23 cellular contexts compared by ENCODE assay signal in the genomic region with DNA sequence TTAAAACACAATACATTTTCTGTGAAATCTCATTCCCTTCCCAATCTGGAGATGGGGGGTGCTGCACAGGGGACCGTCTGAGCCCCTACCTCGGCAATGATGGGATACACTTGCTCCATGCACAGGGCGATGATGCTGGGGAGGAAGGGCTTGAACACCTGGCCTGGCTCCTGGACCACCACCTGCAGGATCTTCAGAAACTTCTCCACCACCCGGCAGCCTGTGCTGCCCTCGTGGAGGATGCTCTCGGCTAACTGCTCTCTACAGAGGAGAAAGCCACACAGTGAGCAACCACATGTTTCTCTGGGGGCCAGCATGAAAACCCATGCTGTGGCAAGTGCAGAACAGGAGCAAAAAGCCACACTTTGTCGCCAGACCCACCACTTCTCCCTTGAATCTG. TPM values are rescaled to one million over a fixed set of nuclear protein-coding genes. Genes with fewer than 3 reads are reported as not detected.
DNase-seq lines count a peak whose midpoint lies in the region; ATAC-seq and TF ChIP-seq lines count a peak whose summit lies in the region.
"Had no signal": no experiment of that assay in that cellular context is flagged by ENCODE, and none has a peak within 500 bp of the region (broad histone marks: within the 10 kb centered on the region; RNA-seq: fewer than 3 reads in every experiment).

No MANE protein-coding gene starts in this region.

- H3K9me3 Mint-ChIP-seq in natural killer cell treated with Interleukin-12 subunit alpha and Interleukin-12 subunit beta and Interleukin-15 and Interleukin-18, amount 100 ng/mL, for 72 hours = no peaks in the 10 kb centered on the region
- H3K9me3 Mint-ChIP-seq in natural killer cell (no peaks in the 10 kb centered on the region), endodermal cell (no peaks in the 10 kb centered on the region)
- H3K9me3 Mint-ChIP-seq: CD4-positive, alpha-beta memory T cell had no signal

- peaks cover 14 to 20% of the 10 kb centered on the region in 2 donors for H3K4me1 Mint-ChIP-seq in natural killer cell treated with Interleukin-12 subunit alpha and Interleukin-12 subunit beta and Interleukin-15 and Interleukin-18, amount 100 ng/mL, for 72 hours (ENCODE audit: low read depth in 2 of 2)
- H3K4me1 Mint-ChIP-seq in natural killer cell = peaks cover 18% of the 10 kb centered on the region in 2 donors
- H3K4me1 Mint-ChIP-seq in endodermal cell = no peaks in the 10 kb centered on the region

- H3K9ac ChIP-seq in endodermal cell (ENCODE audit: extremely low read depth, low read length, poor library complexity, severe bottlenecking) = no peak overlapping the region
- H3K9ac ChIP-seq: BLaER1 treated with 17β-estradiol and CSF1 and Interleukin-3, amounts not matched to agents 10 nM and 100 nM had no signal

- no peaks in the 10 kb centered on the region for H3K27me3 ChIP-seq in endodermal cell (ENCODE audit: control insufficient read depth, insufficient read depth, low read length, poor library complexity, severe bottlenecking)
- H3K27me3 ChIP-seq in osteoblast (ENCODE audit: insufficient read depth, low read length) = no peaks in the 10 kb centered on the region
- H3K27me3 ChIP-seq in tibial nerve = no peaks in the 10 kb centered on the region
- H3K27me3 ChIP-seq: BLaER1 treated with 17β-estradiol and CSF1 and Interleukin-3, amounts not matched to agents 10 nM and 100 nM had no signal

- H3K9me3 ChIP-seq in endodermal cell (ENCODE audit: control insufficient read depth, low read length) = no peaks in the 10 kb centered on the region
- no peaks in the 10 kb centered on the region for H3K9me3 ChIP-seq in osteoblast (ENCODE audit: low read depth, low read length)
- H3K9me3 ChIP-seq in tibial nerve = no peaks in the 10 kb centered on the region
- H3K9me3 ChIP-seq: A549; BLaER1 treated with 17β-estradiol and CSF1 and Interleukin-3, amounts not matched to agents 10 nM and 100 nM had no signal

- no peak for TF ChIP-seq CTCF in natural killer cell (IDR thresholded peaks at IDR 0.05)
- TF ChIP-seq CTCF in endodermal cell (conservative IDR thresholded peaks at IDR 0.05) = no peak
- no peak for TF ChIP-seq CTCF in osteoblast (IDR thresholded peaks at IDR 0.05; ENCODE audit: extremely low read depth, low read depth, low read length)
- TF ChIP-seq CTCF in tibial nerve (IDR thresholded peaks at IDR 0.05) = no peak
- no peak for TF ChIP-seq CTCF in GM13976 (IDR thresholded peaks at IDR 0.05; ENCODE audit: borderline replicate concordance, control extremely low read depth, extremely low read depth, insufficient read depth, missing control alignments)

- H3K27ac Mint-ChIP-seq in natural killer cell treated with Interleukin-12 subunit alpha and Interleukin-12 subunit beta and Interleukin-15 and Interleukin-18, amount 100 ng/mL, for 72 hours = peak overlapping the region in 1 of 2 donors; percentile 27
- peak overlapping the region in 1 of 2 donors; percentile 45 for H3K27ac Mint-ChIP-seq in natural killer cell
- no peak overlapping the region for H3K27ac Mint-ChIP-seq in endodermal cell

- H3K79me2 ChIP-seq in osteoblast (ENCODE audit: insufficient read depth, low read length) = peaks cover 28% of the 10 kb centered on the region

- H3K27ac ChIP-seq in endodermal cell (ENCODE audit: low read depth, low read length) (no peak overlapping the region), osteoblast (ENCODE audit: low read depth, low read length) (no peak overlapping the region), tibial nerve (no peak overlapping the region)
- H3K27ac ChIP-seq: A549; BLaER1 treated with 17β-estradiol and CSF1 and Interleukin-3, amounts not matched to agents 10 nM and 100 nM; RWPE1 had no signal

- in situ Hi-C loops in GM13976 (cut with MboI; ENCODE audit: low sequenced_read_pairs, unreplicated experiment) = no loop called here

- H4K20me1 ChIP-seq in osteoblast (ENCODE audit: insufficient read depth, low read length) = peaks cover 26% of the 10 kb centered on the region

- H3K36me3 ChIP-seq in endodermal cell (ENCODE audit: control insufficient read depth, insufficient read depth, low read length) (peaks cover 73% of the 10 kb centered on the region), osteoblast (ENCODE audit: insufficient read depth, low read length) (peaks cover 94% of the 10 kb centered on the region), tibial nerve (peaks cover 0 to 94% (median 34%) of the 10 kb centered on the region in 3 donors)

- H3K4me1 ChIP-seq in endodermal cell (ENCODE audit: control insufficient read depth, insufficient read depth, low read length) (no peaks in the 10 kb centered on the region), osteoblast (ENCODE audit: insufficient read depth, low read length) (no peaks in the 10 kb centered on the region), tibial nerve (peaks cover 0 to 13% (median 0%) of the 10 kb centered on the region in 4 donors)
- H3K4me1 ChIP-seq: A549 had no signal

- no peak for ATAC-seq in natural killer cell treated with Interleukin-12 subunit alpha and Interleukin-12 subunit beta and Interleukin-15 and Interleukin-18, amount 100 ng/mL, for 72 hours
- ATAC-seq in natural killer cell = no peak
- no peak for ATAC-seq in GM21390 (IDR thresholded peaks at IDR 0.05; ENCODE audit: unreplicated experiment)
- ATAC-seq: A549, HCT116 had no signal

- intact Hi-C loops in natural killer cell (cut with micrococcal nuclease) = no loop called here

- no peak for TF ChIP-seq EP300 in tibial nerve (IDR thresholded peaks at IDR 0.05)

- H3K27me3 Mint-ChIP-seq in natural killer cell treated with Interleukin-12 subunit alpha and Interleukin-12 subunit beta and Interleukin-15 and Interleukin-18, amount 100 ng/mL, for 72 hours = no peaks in the 10 kb centered on the region
- H3K27me3 Mint-ChIP-seq in natural killer cell (ENCODE audit: low read depth in 2 of 2) = no peaks in the 10 kb centered on the region
- H3K27me3 Mint-ChIP-seq in endodermal cell (ENCODE audit: insufficient read depth) = no peaks in the 10 kb centered on the region
- H3K27me3 Mint-ChIP-seq: CD4-positive, alpha-beta memory T cell had no signal

- no peak overlapping the region for H3K4me3 ChIP-seq in endodermal cell (ENCODE audit: low read length)
- no peak overlapping the region for H3K4me3 ChIP-seq in osteoblast (ENCODE audit: insufficient read depth, low read length)
- H3K4me3 ChIP-seq in tibial nerve = no peak overlapping the region
- H3K4me3 ChIP-seq: A549; BLaER1 treated with 17β-estradiol and CSF1 and Interleukin-3, amounts not matched to agents 10 nM and 100 nM had no signal

- peak; percentile 2 for DNase-seq in natural killer cell treated with Interleukin-12 subunit alpha and Interleukin-12 subunit beta and Interleukin-15 and Interleukin-18, amount 100 ng/mL, for 72 hours (ENCODE audit: low spot score)
- DNase-seq in natural killer cell (no peak), endodermal cell (peak; percentile 17), osteoblast (ENCODE audit: insufficient read length, low spot score, missing footprints) (peak; percentile 8), tibial nerve (ENCODE audit: low spot score in 2 of 2) (no peak), GM13976 (ENCODE audit: low spot score) (no peak)
- DNase-seq: AML-193; CD4-positive, alpha-beta memory T cell; COR-L47; Kasumi-1; NCI-H1092 treated with DMSO at 0.1 percent for 48 hours; NCI-H2029; NCI-H446; NCI-H526; SHP77 had no signal

- no peak overlapping the region for H3K4me3 Mint-ChIP-seq in natural killer cell treated with Interleukin-12 subunit alpha and Interleukin-12 subunit beta and Interleukin-15 and Interleukin-18, amount 100 ng/mL, for 72 hours
- H3K4me3 Mint-ChIP-seq in natural killer cell (no peak overlapping the region), endodermal cell (no peak overlapping the region)
- H3K4me3 Mint-ChIP-seq: CD4-positive, alpha-beta memory T cell had no signal

- no peak for TF ChIP-seq POLR2A in tibial nerve (IDR thresholded peaks at IDR 0.05)

- H2AFZ ChIP-seq in osteoblast (ENCODE audit: low read length) = no peak overlapping the region

- peaks cover 6% of the 10 kb centered on the region for H3K36me3 Mint-ChIP-seq in natural killer cell treated with Interleukin-12 subunit alpha and Interleukin-12 subunit beta and Interleukin-15 and Interleukin-18, amount 100 ng/mL, for 72 hours
- H3K36me3 Mint-ChIP-seq in natural killer cell = peaks cover 17% of the 10 kb centered on the region
- H3K36me3 Mint-ChIP-seq in endodermal cell (ENCODE audit: low read depth) = peaks cover 70% of the 10 kb centered on the region

- WGBS in endodermal cell (ENCODE audit: insufficient coverage in 1 of 2, insufficient read length in 1 of 2), 2 experiments = 80 to 93% methylated on average over 1 to 7 of the region's 7 CpGs
- WGBS in tibial nerve, 2 donors = 92 to 94% methylated on average over 7 of the region's 7 CpGs

- H3K4me2 ChIP-seq in osteoblast (ENCODE audit: insufficient read depth, low read length) = no peak overlapping the region
- H3K4me2 ChIP-seq: A549; BLaER1 treated with 17β-estradiol and CSF1 and Interleukin-3, amounts not matched to agents 10 nM and 100 nM had no signal

RNA-seq across cellular contexts. Expression of gene GSG1L, which starts 42.4 kb away (rescaled TPM):
- not detected for total RNA-seq in natural killer cell treated with Interleukin-12 subunit alpha and Interleukin-12 subunit beta and Interleukin-15 and Interleukin-18, amount 100 ng/mL, for 72 hours
- total RNA-seq in natural killer cell (under 1 TPM in 1 of 3 donors, not detected in 2; 0.25 TPM), endodermal cell (under 1 TPM in 1 of 2 donors, not detected in 1; 0.24 TPM), osteoblast (not detected in 2 replicates), tibial nerve (not detected)
- 0.25 TPM for polyA plus RNA-seq in endodermal cell (2013, experiment 1 of 2)
- polyA plus RNA-seq in endodermal cell (2013, experiment 2 of 2) = 0.17 TPM
- total RNA-seq: CD4-positive, alpha-beta memory T cell; HT-29; M059J; SK-MEL-5 had no signal
- polyA plus RNA-seq: A549 had no signal

Comparison
In these comparisons a context has a peak if more than half of its experiments do, and no peak if none do; other contexts are left out.
1. DNase-seq: peak in natural killer cell treated with Interleukin-12 subunit alpha and Interleukin-12 subunit beta and Interleukin-15 and Interleukin-18, amount 100 ng/mL, for 72 hours (single experiment), endodermal cell (single experiment) and osteoblast (single experiment); none in natural killer cell (single experiment), tibial nerve (0 of 2) and GM13976 (single experiment).